15 cellular contexts compared by ENCODE assay signal in genomic region chr11:12964650-12965049, GRCh38. TPM values are rescaled to one million over a fixed set of nuclear protein-coding genes. Genes with fewer than 3 reads are reported as not detected.
DNase-seq lines count a peak whose midpoint lies in the region; ATAC-seq, FAIRE-seq and TF ChIP-seq lines count a peak whose summit lies in the region.
"Had no signal": no experiment of that assay in that cellular context is flagged by ENCODE, and none has a peak within 500 bp of the region (broad histone marks: within the 10 kb centered on the region; RNA-seq: fewer than 3 reads in every experiment).

No MANE protein-coding gene starts in this region.

- no peaks in the 10 kb centered on the region for H4K20me1 ChIP-seq in HepG2 (ENCODE audit: insufficient read depth, low read length)

- H3K27me3 ChIP-seq in HepG2 (ENCODE audit: control insufficient read depth in 1 of 2, insufficient read depth in 2 of 2, low read length in 2 of 2) (peaks cover 0 to 5% of the 10 kb centered on the region in 2 experiments; a peak in 1 of 5 replicates), right lobe of liver (no peaks in the 10 kb centered on the region), foreskin keratinocyte (no peaks in the 10 kb centered on the region), BE2C (no peaks in the 10 kb centered on the region)

- no peak for TF ChIP-seq EP300 in HepG2 (IDR thresholded peaks at IDR 0.05; ENCODE audit: low read depth in 2 of 2, low read length in 2 of 2)
- TF ChIP-seq EP300 in HepG2 (CRISPR knock-in tag; IDR thresholded peaks at IDR 0.05; ENCODE audit: borderline replicate concordance), result no peak

- ATAC-seq in HepG2 (peak; percentile 18; the same call in 1 of the 3 replicates), right lobe of liver (no peak), foreskin keratinocyte (no peak), sciatic nerve (peak; percentile 36), GM18907 (IDR thresholded peaks at IDR 0.05; ENCODE audit: unreplicated experiment) (no peak)

- H3K4me2 ChIP-seq in HepG2 (ENCODE audit: low read depth, low read length), result no peak overlapping the region

- H3K4me3 ChIP-seq in HepG2 (replicated peaks in 1 of 3; ENCODE audit: insufficient read depth in 1 of 3, low read depth in 2 of 3, low read length in 3 of 3) (no peak overlapping the region), right lobe of liver (no peak overlapping the region), BE2C (ENCODE audit: low read depth, low read length) (no peak overlapping the region)
- H3K4me3 ChIP-seq: HAP-1 had no signal

- POLR2A ChIA-PET in HepG2 (lab: Yijun Ruan, JAX), result no interaction called here

- no peaks in the 10 kb centered on the region for H3K36me3 ChIP-seq in HepG2 (replicated peaks in 1 of 2; ENCODE audit: control insufficient read depth in 1 of 2, insufficient read depth in 2 of 2, low read length in 2 of 2)
- H3K36me3 ChIP-seq in right lobe of liver, result no peaks in the 10 kb centered on the region
- no peaks in the 10 kb centered on the region for H3K36me3 ChIP-seq in BE2C
- H3K36me3 ChIP-seq: HAP-1 had no signal

- TF ChIP-seq POLR2A in HepG2 (IDR thresholded peaks at IDR 0.05; ENCODE audit: insufficient read depth in 1 of 2, low read depth in 2 of 2, low read length in 2 of 2) (no peak), right lobe of liver (IDR thresholded peaks at IDR 0.05) (no peak)

- no peaks in the 10 kb centered on the region for H3K79me2 ChIP-seq in HepG2 (ENCODE audit: insufficient read depth, low read length)

- no peak for TF ChIP-seq RAD21 in HepG2 (CRISPR knock-in tag; IDR thresholded peaks at IDR 0.05)

- no peak overlapping the region for H3K9ac ChIP-seq in HepG2 (ENCODE audit: insufficient read depth, low read depth, low read length)

- H3K4me1 ChIP-seq in HepG2 (ENCODE audit: insufficient read depth, low read length) (0 out of 2 replicates have a peak, but pooled peaks cover 10% of the 10 kb centered on the region), right lobe of liver (no peaks in the 10 kb centered on the region), foreskin keratinocyte (peaks cover 19% of the 10 kb centered on the region), BE2C (no peaks in the 10 kb centered on the region)
- H3K4me1 ChIP-seq: Caco-2, HAP-1 had no signal

- BruUV-seq in HepG2 (replicated peaks; lab: Mats Ljungman, UMichigan), result no TSS peak

- H3K9me3 ChIP-seq in HepG2 (ENCODE audit: low read length), result no peaks in the 10 kb centered on the region
- H3K9me3 ChIP-seq in right lobe of liver, result no peaks in the 10 kb centered on the region
- H3K9me3 ChIP-seq in BE2C, result no peaks in the 10 kb centered on the region
- H3K9me3 ChIP-seq: Caco-2, HAP-1 had no signal

- 95% methylated on average over 7 of the region's 7 CpGs for WGBS in HepG2 (ENCODE audit: low lambda C conversion rate)
- 46% methylated on average over 3 of the region's 7 CpGs for WGBS in right lobe of liver (ENCODE audit: insufficient coverage, low coverage, low lambda C conversion rate, missing lambda C conversion rate)

- TF ChIP-seq CTCF in HepG2 (CRISPR knock-in tag; IDR thresholded peaks at IDR 0.05) (no peak), right lobe of liver (IDR thresholded peaks at IDR 0.05) (no peak), VCaP (conservative IDR thresholded peaks at IDR 0.05) (no peak), foreskin keratinocyte (conservative IDR thresholded peaks at IDR 0.05) (no peak), BE2C (IDR thresholded peaks at IDR 0.05; ENCODE audit: low read depth, low read length) (no peak)

- CTCF ChIA-PET in HepG2 (lab: Yijun Ruan, JAX; ENCODE audit: low intra/inter-chr PET ratio, low total read pairs), result interaction anchor here (1.3 to 3.6 kb wide), 5 partner anchors 50 to 274 kb away, joined by 3 to 42 read pairs (median 11); no protein-coding TSS in a partner anchor

- DNase-seq in HepG2 (ENCODE audit: low spot score) (no peak), right lobe of liver (no peak), foreskin keratinocyte (no peak), sciatic nerve (ENCODE audit: low spot score) (no peak), BE2C (no peak)
- DNase-seq in central memory CD4-positive, alpha-beta T cell, result no peak
- DNase-seq: GOT3 had no signal

- intact Hi-C loops in HepG2 (cut with micrococcal nuclease; ENCODE audit: unreplicated experiment) (loop anchor here (1.0 kb wide), 4 partner anchors 150 to 275 kb away; no protein-coding TSS in a partner anchor), right lobe of liver (cut with DNase I) (loop anchor here (5.0 to 10.0 kb wide), 2 partner anchors 188 to 190 kb away; no protein-coding TSS in a partner anchor), sciatic nerve (cut with DNase I) (loop anchor here (10.0 kb wide), 1 partner anchor 190 kb away; no protein-coding TSS in a partner anchor)

- H3K27ac ChIP-seq in HepG2 (ENCODE audit: extremely low read length, insufficient read depth, low read length) (no peak overlapping the region), right lobe of liver (no peak overlapping the region), VCaP (peak overlapping the region; percentile 15; the same call in 1 of the 2 replicates), foreskin keratinocyte (peak overlapping the region; percentile 39)

- H2AFZ ChIP-seq in HepG2 (ENCODE audit: low read length), result no peak overlapping the region

- in situ Hi-C loops in HepG2 (cut with HindIII; ENCODE audit: extremely low pct_ligation_motif_present, low pct_unique_long_range_greater_than_20kb), result loop anchor here (5.0 to 10.0 kb wide), 3 partner anchors 188 to 380 kb away; no protein-coding TSS in a partner anchor

- no peak for FAIRE-seq in HepG2 (lab: Jason Lieb, UNC)

TF ChIP-seq in HepG2, 621 proteins besides CTCF, POLR2A, EP300 and RAD21:
- TF ChIP-seq GLI4 (CRISPR knock-in tag; IDR thresholded peaks at IDR 0.05; ENCODE audit: borderline replicate concordance), result no peak
- TF ChIP-seq ZBTB2 (CRISPR knock-in tag; IDR thresholded peaks at IDR 0.05; ENCODE audit: low read depth), result 0 out of 2 replicates have a peak, but pooled peaks have one; percentile 23
- no peak for TF ChIP-seq ZNF558 (CRISPR knock-in tag; IDR thresholded peaks at IDR 0.05; ENCODE audit: borderline replicate concordance)
- no peak for TF ChIP-seq CERS6 (CRISPR knock-in tag; IDR thresholded peaks at IDR 0.05)
- no peak for TF ChIP-seq BCL6 (CRISPR knock-in tag; IDR thresholded peaks at IDR 0.05)
- no peak for TF ChIP-seq ZNF569 (CRISPR knock-in tag; IDR thresholded peaks at IDR 0.05; ENCODE audit: borderline replicate concordance)
TF ChIP-seq in HepG2: peak in this region for 1.

RNA-seq across cellular contexts. Expression of gene RASSF10, which starts 44.5 kb away (rescaled TPM):
- total RNA-seq in HepG2 (2016; rRNA removed; fragmentation: Illumina TruSeq; extraction: Trizol), result not detected in 2 replicates
- not detected in 2 replicates for total RNA-seq in HepG2 (2016; cell fraction: cytosol; rRNA removed; fragmentation: Illumina TruSeq; extraction: Trizol; ENCODE audit: low read depth)
- not detected in 2 replicates for total RNA-seq in HepG2 (2016; cell fraction: insoluble cytoplasmic fraction; rRNA removed; fragmentation: Illumina TruSeq; extraction: Trizol)
- total RNA-seq in HepG2 (2016; cell fraction: membrane; rRNA removed; fragmentation: Illumina TruSeq; extraction: Trizol), result not detected in 2 replicates
- total RNA-seq in HepG2 (2016; cell fraction: nucleus; rRNA removed; fragmentation: Illumina TruSeq; extraction: Trizol), result not detected in 2 replicates
- polyA plus RNA-seq in HepG2 (2011; rRNA removed), result not detected in 2 replicates
- polyA plus RNA-seq in HepG2 (2011; cell fraction: cytosol; rRNA removed), result not detected in 2 replicates
- polyA plus RNA-seq in HepG2 (2011; cell fraction: nucleus; rRNA removed), result not detected in 2 replicates
- not detected in 2 replicates for polyA plus RNA-seq in HepG2 (2012)
- not detected in 2 replicates for polyA plus RNA-seq in HepG2 (2016; cell fraction: cytosol; fragmentation: Illumina TruSeq; extraction: Trizol; ENCODE audit: low read depth)
- not detected in 2 replicates for polyA plus RNA-seq in HepG2 (2016; cell fraction: insoluble cytoplasmic fraction; fragmentation: Illumina TruSeq; extraction: Trizol; ENCODE audit: low read depth)
- not detected in 2 replicates for polyA plus RNA-seq in HepG2 (2016; cell fraction: membrane; fragmentation: Illumina TruSeq; extraction: Trizol; ENCODE audit: low read depth)
- polyA plus RNA-seq in HepG2 (2016; cell fraction: nucleus; fragmentation: Illumina TruSeq; extraction: Trizol; ENCODE audit: insufficient read depth, low read depth), result not detected in 2 replicates
- polyA minus RNA-seq in HepG2 (2011; rRNA and poly(A)+ RNA removed; ENCODE audit: low replicate concordance), result not detected in 2 replicates
- not detected in 2 replicates for polyA minus RNA-seq in HepG2 (2011; cell fraction: cytosol; rRNA and poly(A)+ RNA removed)
- not detected in 2 replicates for polyA minus RNA-seq in HepG2 (2011; cell fraction: nucleus; rRNA and poly(A)+ RNA removed)
- under 1 TPM in 2 of 6 experiments, not detected in 4; 0.11 to 0.49 TPM for total RNA-seq in right lobe of liver
- total RNA-seq in foreskin keratinocyte, result 1.2 and 3.6 TPM in 2 replicates
- polyA plus RNA-seq in foreskin keratinocyte, result 1.1 and 2.4 TPM in 2 replicates
- total RNA-seq in sciatic nerve, result 0.27 TPM
- polyA plus RNA-seq in BE2C (2012; ENCODE audit: insufficient read depth, insufficient read length, low read depth), result not detected
- total RNA-seq: CD8-positive, alpha-beta memory T cell; HFFc6 had no signal
- polyA plus RNA-seq: BJ; CD14-positive monocyte; CD8-positive, alpha-beta memory T cell had no signal

Comparison
In these comparisons a context has a peak if more than half of its experiments do, and no peak if none do; other contexts are left out.
1. ATAC-seq: peak in HepG2 (single experiment) and sciatic nerve (single experiment); none in right lobe of liver (0 of 4), foreskin keratinocyte (single experiment) and GM18907 (single experiment).
2. H3K27ac ChIP-seq: peak in VCaP (single experiment) and foreskin keratinocyte (single experiment); none in HepG2 (single experiment) and right lobe of liver (0 of 3).